Comparison of ENCODE assay signal across 30 cellular contexts in the genomic region with DNA sequence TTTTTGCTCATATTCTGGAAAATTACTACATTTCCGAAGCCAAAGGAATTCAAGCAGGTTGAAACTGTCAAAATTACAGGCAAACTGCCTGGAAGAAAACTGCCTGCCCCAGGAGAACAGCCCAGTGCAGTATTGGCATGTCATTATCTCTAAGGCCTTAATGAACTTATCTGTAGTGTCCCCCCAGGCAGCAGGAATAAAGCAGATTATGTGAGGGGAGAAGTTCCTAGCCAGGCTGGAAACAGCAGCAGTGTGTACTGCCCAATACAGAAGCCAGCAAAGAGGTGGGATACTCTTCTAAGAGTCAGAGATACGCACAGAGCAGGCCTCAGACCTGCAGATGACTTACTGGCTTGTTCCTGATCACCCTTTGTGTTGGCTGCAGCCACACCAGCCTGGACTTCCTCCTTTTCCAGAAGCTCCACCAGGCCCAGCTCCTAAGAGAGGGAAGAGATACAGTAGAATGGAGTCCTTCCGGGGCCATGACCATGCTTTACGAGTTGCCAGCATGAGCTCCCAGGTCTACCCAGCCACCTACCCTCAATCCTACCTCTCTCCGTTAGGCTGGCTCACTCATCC. TPM values are rescaled to one million over a fixed set of nuclear protein-coding genes. Genes with fewer than 3 reads are reported as not detected.
"Had no signal": no experiment of that assay in that cellular context is flagged by ENCODE, and none has a peak within 500 bp of the region (broad histone marks: within the 10 kb centered on the region; RNA-seq: fewer than 3 reads in every experiment).

No MANE protein-coding gene starts in this region.

- H3K4me3 Mint-ChIP-seq: activated B cell treated with CpG ODN at 0.5 μM for 24 hours; activated CD4-positive, alpha-beta T cell treated with anti-CD3 and anti-CD28 coated beads for 36 hours; activated naive CD8-positive, alpha-beta T cell; activated T-cell treated with anti-CD3 and anti-CD28 coated beads, Interleukin-2, amount 50 U/mL, for 4 hours; central memory CD8-positive, alpha-beta T cell; mesothelial cell of epicardium; naive thymus-derived CD8-positive, alpha-beta T cell; stimulated activated naive CD8-positive, alpha-beta T cell treated with anti-CD3 and anti-CD28 coated beads, Interleukin-15, Interleukin-2, amounts not matched to agents 100 ng/mL and 50 ng/mL, for 24 hours had no signal

- H3K9me3 Mint-ChIP-seq: activated B cell treated with CpG ODN at 0.5 μM for 24 hours; activated T-cell treated with anti-CD3 and anti-CD28 coated beads, Interleukin-2, amount 50 U/mL, for 4 hours; activated T-helper 2 cell treated with anti-CD3 and anti-CD28 coated beads, Interferon-gamma antibody, Interleukin-2, Interleukin-4, amounts not matched to agents 10 μg/mL and 5 μg/mL and 100 μg/mL, durations not matched to agents 14 hours and 24 hours and 36 hours; central memory CD8-positive, alpha-beta T cell; mesothelial cell of epicardium; naive thymus-derived CD8-positive, alpha-beta T cell; stimulated activated naive CD8-positive, alpha-beta T cell treated with anti-CD3 and anti-CD28 coated beads, Interleukin-15, Interleukin-2, amounts not matched to agents 100 ng/mL and 50 ng/mL, for 24 hours had no signal

- DNase-seq: activated B cell treated with CpG ODN at 0.5 μM for 24 hours; activated CD4-positive, alpha-beta T cell treated with anti-CD3 and anti-CD28 coated beads for 36 hours; activated CD4-positive, alpha-beta T cell treated with anti-CD3 and anti-CD28 coated beads, Interleukin-2, amount 50 U/mL, for 4 hours; activated CD8-positive, alpha-beta memory T cell treated with anti-CD3 and anti-CD28 coated beads for 24 hours; activated CD8-positive, alpha-beta memory T cell treated with anti-CD3 and anti-CD28 coated beads, Interleukin-2, amount 50 U/mL, for 4 hours; activated naive CD4-positive, alpha-beta T cell; activated T-cell treated with anti-CD3 and anti-CD28 coated beads, Interleukin-2, amount 50 U/mL, for 4 hours; adrenal gland; colonic mucosa; foreskin fibroblast; kidney; naive thymus-derived CD8-positive, alpha-beta T cell; stimulated activated CD4-positive, alpha-beta T cell treated with anti-CD3 and anti-CD28 coated beads, Interleukin-12 subunit alpha, Interleukin-12 subunit beta, amount 100 ng/mL, for 4 hours; T-helper 9 cell; tibial artery had no signal

- ATAC-seq: activated CD4-positive, alpha-beta T cell treated with anti-CD3 and anti-CD28 coated beads for 36 hours; activated T-cell treated with anti-CD3 and anti-CD28 coated beads, Interleukin-2, amount 50 U/mL, for 4 hours; naive thymus-derived CD8-positive, alpha-beta T cell had no signal

- H3K4me1 Mint-ChIP-seq: activated B cell treated with CpG ODN at 0.5 μM for 24 hours; activated CD4-positive, alpha-beta T cell treated with anti-CD3 and anti-CD28 coated beads for 36 hours; mesothelial cell of epicardium; naive thymus-derived CD8-positive, alpha-beta T cell had no signal

- H3K4me3 ChIP-seq: adrenal gland, colonic mucosa, tibial artery had no signal

- H3K27ac Mint-ChIP-seq: activated B cell treated with CpG ODN at 0.5 μM for 24 hours; activated CD4-positive, alpha-beta T cell treated with anti-CD3 and anti-CD28 coated beads for 36 hours; activated naive CD8-positive, alpha-beta T cell; activated T-helper 2 cell treated with anti-CD3 and anti-CD28 coated beads, Interferon-gamma antibody, Interleukin-2, Interleukin-4, amounts not matched to agents 10 μg/mL and 5 μg/mL and 100 μg/mL, durations not matched to agents 14 hours and 24 hours and 36 hours; mesothelial cell of epicardium; progenitor cell of endocrine pancreas; stimulated activated naive CD8-positive, alpha-beta T cell treated with anti-CD3 and anti-CD28 coated beads, Interleukin-15, Interleukin-2, amounts not matched to agents 100 ng/mL and 50 ng/mL, for 24 hours had no signal

- H3K36me3 Mint-ChIP-seq: activated naive CD8-positive, alpha-beta T cell; naive thymus-derived CD8-positive, alpha-beta T cell had no signal

- H3K36me3 ChIP-seq: adrenal gland, colonic mucosa, tibial artery had no signal

- H3K27me3 ChIP-seq: adrenal gland, colonic mucosa, tibial artery had no signal

- H3K27me3 Mint-ChIP-seq: activated B cell treated with CpG ODN at 0.5 μM for 24 hours; activated CD4-positive, alpha-beta T cell treated with anti-CD3 and anti-CD28 coated beads for 36 hours; activated naive CD8-positive, alpha-beta T cell; central memory CD8-positive, alpha-beta T cell; naive thymus-derived CD8-positive, alpha-beta T cell; progenitor cell of endocrine pancreas; stimulated activated naive CD8-positive, alpha-beta T cell treated with anti-CD3 and anti-CD28 coated beads, Interleukin-15, Interleukin-2, amounts not matched to agents 100 ng/mL and 50 ng/mL, for 24 hours had no signal

- FAIRE-seq: astrocyte, kidney, urothelium cell line had no signal

- H3K27ac ChIP-seq: adrenal gland, colonic mucosa, epithelial cell of prostate, tibial artery had no signal

RNA-seq across cellular contexts. Expression of a gene that starts 18.8 kb away (rescaled TPM):
- total RNA-seq: adrenal gland, astrocyte, colonic mucosa, fibroblast of lung, glomerular endothelial cell, lung microvascular endothelial cell, mesothelial cell of epicardium, osteocyte, progenitor cell of endocrine pancreas, skeletal muscle tissue had no signal

RNA-seq across cellular contexts. Expression of a gene that starts 58.5 kb away (rescaled TPM):
- total RNA-seq: activated B cell treated with CpG ODN at 0.5 μM for 24 hours; activated T-cell treated with anti-CD3 and anti-CD28 coated beads, Interleukin-2, amount 50 U/mL, for 4 hours; activated T-helper 2 cell treated with anti-CD3 and anti-CD28 coated beads, Interferon-gamma antibody, Interleukin-2, Interleukin-4, amounts not matched to agents 10 μg/mL and 5 μg/mL and 100 μg/mL, durations not matched to agents 14 hours and 24 hours and 36 hours; astrocyte; fibroblast of lung; glomerular endothelial cell; lung microvascular endothelial cell; T-helper 1 cell treated with Interleukin-12 subunit alpha and Interleukin-12 subunit beta and Interleukin-4 antibody, amounts not matched to agents 30 ng/mL and 1 ng/mL, for 36 hours had no signal
